In the genomic region with DNA sequence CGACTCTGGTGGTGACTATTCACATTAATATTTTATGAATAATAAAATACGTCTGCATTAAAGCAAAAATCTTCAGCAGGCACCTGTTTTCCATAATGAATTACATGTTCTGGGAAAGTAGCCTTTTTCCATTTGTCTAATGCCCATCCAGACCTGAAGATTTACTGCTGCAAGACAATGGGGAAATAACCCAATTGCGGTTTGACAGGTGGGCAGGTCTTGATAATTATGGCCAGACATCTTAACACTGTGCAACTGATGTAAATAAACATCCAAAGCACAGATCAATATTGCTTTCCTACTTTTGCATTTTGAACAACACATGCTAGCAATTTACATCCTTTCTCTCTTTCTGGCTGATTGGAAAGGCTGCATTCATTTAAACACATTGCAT, we compare ENCODE assay signal across 18 cellular contexts.
DNase-seq lines count a peak whose midpoint lies in the region; ATAC-seq, FAIRE-seq and TF ChIP-seq lines count a peak whose summit lies in the region.
"Had no signal": no experiment of that assay in that cellular context is flagged by ENCODE, and none has a peak within 500 bp of the region (broad histone marks: within the 10 kb centered on the region; RNA-seq: fewer than 3 reads in every experiment).

No MANE protein-coding gene starts in this region.

- intact Hi-C loops in left ventricle myocardium inferior (cut with micrococcal nuclease) = no loop called here
- intact Hi-C loops in left cardiac atrium (cut with DNase I) = no loop called here

- FAIRE-seq in GM12891 (lab: Jason Lieb, UNC) = no peak
- FAIRE-seq: A549, GM12892 had no signal

- ATAC-seq in left cardiac atrium = no peak
- ATAC-seq: A549 had no signal

- H3K4me3 ChIP-seq in left ventricle myocardium inferior = no peak overlapping the region
- H3K4me3 ChIP-seq in endocrine pancreas (ENCODE audit: control insufficient read depth, insufficient read depth, low read length) = peak overlapping the region; percentile 65
- H3K4me3 ChIP-seq: A549 had no signal

- H3K9ac ChIP-seq in endocrine pancreas (ENCODE audit: control insufficient read depth, insufficient read depth, low read length) = no peak overlapping the region

- no peaks in the 10 kb centered on the region for H3K9me3 ChIP-seq in left ventricle myocardium inferior (replicated peaks)
- no peaks in the 10 kb centered on the region for H3K9me3 ChIP-seq in endocrine pancreas (ENCODE audit: control insufficient read depth, low read length)
- H3K9me3 ChIP-seq: A549 had no signal

- TF ChIP-seq CTCF in left ventricle myocardium inferior (IDR thresholded peaks at IDR 0.05; ENCODE audit: borderline replicate concordance) = no peak

- no peak for TF ChIP-seq POLR2A in GM12891 (IDR thresholded peaks at IDR 0.05; ENCODE audit: low read depth, low read length)

- H3K27ac ChIP-seq in left ventricle myocardium inferior (replicated peaks) = peak overlapping the region; percentile 54
- H3K27ac ChIP-seq: A549 had no signal

- DNase-seq in left ventricle myocardium inferior (no peak), left cardiac atrium (no peak), NCI-H69 (lab: John Stamatoyannopoulos, UW) (peak; percentile 92), GM12891 (ENCODE audit: insufficient read length, low spot score) (no peak), mucosa of gallbladder (ENCODE audit: low spot score) (no peak), NCI-H2107 treated with DMSO at 0.1 percent for 48 hours (lab: John Stamatoyannopoulos, UW; ENCODE audit: unreplicated experiment) (no peak), NCI-H446 (lab: John Stamatoyannopoulos, UW) (no peak)
- DNase-seq: C1 segment of cervical spinal cord, DMS 273 treated with DMSO at 0.1 percent for 48 hours, GDM1, GOT3, NCI-H1048, NCI-H2029, NCI-H82, SW 1271 had no signal

- H3K27me3 ChIP-seq in left ventricle myocardium inferior (ENCODE audit: low read depth) = no peaks in the 10 kb centered on the region
- no peaks in the 10 kb centered on the region for H3K27me3 ChIP-seq in endocrine pancreas (ENCODE audit: control insufficient read depth, insufficient read depth, low read length)

- H3K4me1 ChIP-seq in left ventricle myocardium inferior = peaks cover 41% of the 10 kb centered on the region
- peaks cover 19% of the 10 kb centered on the region for H3K4me1 ChIP-seq in endocrine pancreas (ENCODE audit: control insufficient read depth, insufficient read depth, low read length)
- H3K4me1 ChIP-seq: A549 had no signal

- H3K36me3 ChIP-seq in left ventricle myocardium inferior = no peaks in the 10 kb centered on the region
- peaks cover 5% of the 10 kb centered on the region for H3K36me3 ChIP-seq in endocrine pancreas (ENCODE audit: control insufficient read depth, insufficient read depth, low read length)

TF ChIP-seq in GM12891, 5 proteins besides CTCF, POLR2A, EP300 and RAD21:
- TF ChIP-seq POU2F2 (IDR thresholded peaks at IDR 0.05; ENCODE audit: low read depth, low read length) (no peak), POLR2AphosphoS5 (IDR thresholded peaks at IDR 0.05; ENCODE audit: low read depth, low read length) (no peak), TAF1 (IDR thresholded peaks at IDR 0.05; ENCODE audit: low read depth, low read length) (no peak), SPI1 (IDR thresholded peaks at IDR 0.05; ENCODE audit: low read depth, low read length) (no peak), PAX5 (IDR thresholded peaks at IDR 0.05; ENCODE audit: insufficient read depth, low read length, severe bottlenecking) (no peak)
